In genomic region chr1:147171399-147172167, GRCh38 we compare ENCODE assay signal across 8 cellular contexts. TPM values are rescaled to one million over a fixed set of nuclear protein-coding genes. Genes with fewer than 3 reads are reported as not detected.
A peak's percentile ranks its signal among the peaks of the same experiment; 100 is the strongest.
DNase-seq lines count a peak whose midpoint lies in the region; ATAC-seq and TF ChIP-seq lines count a peak whose summit lies in the region.

No MANE protein-coding gene starts in this region.

- H3K4me3 ChIP-seq in WI38 (ENCODE audit: low read depth, low read length) = peak overlapping the region; percentile 96

- ATAC-seq in HG03135 (IDR thresholded peaks at IDR 0.05; ENCODE audit: unreplicated experiment) = peak; percentile 24

- TF ChIP-seq CTCF in WI38 (IDR thresholded peaks at IDR 0.05; ENCODE audit: low read depth, low read length) = no peak

- DNase-seq in Daoy (ENCODE audit: low read depth) (peak; percentile 7), germinal center (ENCODE audit: low spot score) (peak; percentile 10), putamen (ENCODE audit: low spot score) (peak; percentile 11), NCI-H345 (lab: John Stamatoyannopoulos, UW) (no peak), GF-D8 (lab: John Stamatoyannopoulos, UW) (no peak)
- DNase-seq in stimulated activated CD4-positive, alpha-beta T cell treated with anti-CD3 and anti-CD28 coated beads, Interleukin-4, amount 100 ng/mL, for 1 hour = no peak

RNA-seq across cellular contexts. Expression of gene PRKAB2, which starts 0.7 kb away (rescaled TPM):
- 12.9 and 15.9 TPM in 2 replicates for total RNA-seq in Daoy (2014; rRNA removed; shearing (Covaris generic))

RNA-seq across cellular contexts. Expression of gene FMO5, which starts 53.6 kb away (rescaled TPM):
- 1.7 TPM in 1 of 2 replicates, not detected in the other for total RNA-seq in Daoy (2014; rRNA removed; shearing (Covaris generic))

Comparison
In these comparisons a context has a peak if more than half of its experiments do, and no peak if none do; other contexts are left out.
1. DNase-seq: peak in Daoy (single experiment), germinal center (single experiment) and putamen (single experiment); none in NCI-H345 (single experiment), stimulated activated CD4-positive, alpha-beta T cell treated with anti-CD3 and anti-CD28 coated beads, Interleukin-4, amount 100 ng/mL, for 1 hour (single experiment) and GF-D8 (single experiment).